8 cellular contexts compared by ENCODE assay signal in the genomic region with DNA sequence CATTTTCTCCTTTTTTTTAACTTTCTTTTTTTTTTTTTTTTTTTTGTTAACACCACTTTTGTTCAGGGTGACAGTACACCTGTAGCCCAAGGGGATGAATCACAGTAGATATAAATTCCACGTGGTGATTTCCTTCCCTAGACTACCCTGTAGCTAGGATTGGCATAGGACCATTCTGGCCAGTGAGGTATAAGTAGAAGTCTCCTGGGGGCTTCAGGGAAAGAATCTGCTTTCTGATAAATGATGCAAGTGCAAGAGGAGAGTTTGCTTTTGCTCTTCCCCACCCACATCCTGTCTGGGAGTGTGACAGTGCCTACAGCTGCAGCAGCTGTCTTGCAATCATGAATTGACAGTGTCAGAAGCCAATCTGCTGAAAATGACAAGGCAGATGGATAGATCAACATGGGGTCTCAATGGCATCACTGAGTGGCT.
A peak's percentile ranks its signal among the peaks of the same experiment; 100 is the strongest.
DNase-seq lines count a peak whose midpoint lies in the region; ATAC-seq and FAIRE-seq lines count a peak whose summit lies in the region.

No MANE protein-coding gene starts in this region.

- H3K4me3 ChIP-seq in skeletal muscle cell (ENCODE audit: low read depth, low read length), result no peak overlapping the region

- ATAC-seq in GM18508 (IDR thresholded peaks at IDR 0.05; ENCODE audit: insufficient read depth, unreplicated experiment) (peak; percentile 89), HG02588 (IDR thresholded peaks at IDR 0.05; ENCODE audit: unreplicated experiment) (peak; percentile 88)

- DNase-seq in NAMALWA (ENCODE audit: low spot score) (peak; percentile 95), skeletal muscle cell (ENCODE audit: low read depth) (peak; percentile 31), T-helper 9 cell (no peak), AG08395 (ENCODE audit: low spot score) (no peak), RCC 7860 (ENCODE audit: low spot score) (no peak)
- peak; percentile 6 to 38 for DNase-seq in activated CD8-positive, alpha-beta memory T cell treated with anti-CD3 and anti-CD28 coated beads for 4 hours (ENCODE audit: low read depth in 2 of 2)

- FAIRE-seq in RCC 7860 (lab: Jason Lieb, UNC), result no peak

Comparison
In these comparisons a context has a peak if more than half of its experiments do, and no peak if none do; other contexts are left out.
1. DNase-seq: peak in NAMALWA (single experiment), activated CD8-positive, alpha-beta memory T cell treated with anti-CD3 and anti-CD28 coated beads for 4 hours (2 of 2) and skeletal muscle cell (single experiment); none in T-helper 9 cell (single experiment), AG08395 (single experiment) and RCC 7860 (single experiment).